6 cellular contexts compared by ENCODE assay signal in the genomic region with DNA sequence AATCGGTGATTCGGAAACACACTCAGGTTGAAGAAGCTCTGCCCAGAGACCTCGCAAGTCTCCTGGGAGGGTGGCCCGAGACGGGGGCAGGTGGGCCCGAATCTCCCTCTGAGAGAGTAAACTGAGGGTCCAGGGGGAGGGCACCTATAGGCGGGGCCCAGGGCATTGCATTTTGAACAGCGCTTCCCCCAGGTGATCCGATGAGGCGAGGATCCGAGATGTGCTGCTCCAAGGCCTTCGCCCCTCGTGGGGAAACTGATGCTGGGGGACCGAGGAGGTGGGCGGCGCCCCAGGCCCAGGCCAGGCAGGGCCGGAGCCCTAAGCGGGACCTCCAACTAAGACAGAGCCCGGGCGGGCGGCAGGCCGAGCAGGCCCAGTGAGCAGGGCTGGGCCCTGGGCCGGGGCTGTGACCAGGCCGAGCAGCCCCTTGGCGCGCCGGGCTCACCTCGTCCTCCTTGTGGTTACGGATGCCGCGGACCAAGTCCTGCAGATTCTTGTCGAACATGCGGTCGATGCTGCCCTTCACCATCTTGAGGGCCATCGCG. TPM values are rescaled to one million over a fixed set of nuclear protein-coding genes. Genes with fewer than 3 reads are reported as not detected.
A peak's percentile ranks its signal among the peaks of the same experiment; 100 is the strongest.
DNase-seq lines count a peak whose midpoint lies in the region; ATAC-seq lines count a peak whose summit lies in the region.

No MANE protein-coding gene starts in this region.

- no peaks in the 10 kb centered on the region for H3K9me3 Mint-ChIP-seq in CD4-positive, CD25-positive, alpha-beta regulatory T cell

- peak overlapping the region; percentile 68 for H3K27ac ChIP-seq in CD4-positive, CD25-positive, alpha-beta regulatory T cell (ENCODE audit: insufficient read depth, low read length, poor library complexity, severe bottlenecking)

- H3K36me3 Mint-ChIP-seq in CD4-positive, CD25-positive, alpha-beta regulatory T cell, result no peaks in the 10 kb centered on the region

- H3K4me3 Mint-ChIP-seq in CD4-positive, CD25-positive, alpha-beta regulatory T cell, result peak overlapping the region in 3 of 4 donors; percentile 82 to 91 (median 87)

- ATAC-seq in CD4-positive, CD25-positive, alpha-beta regulatory T cell (ENCODE audit: low read depth in 2 of 2), result no peak
- ATAC-seq in HG02798 (IDR thresholded peaks at IDR 0.05; ENCODE audit: poor library complexity, unreplicated experiment), result peak; percentile 17

- H3K27me3 Mint-ChIP-seq in CD4-positive, CD25-positive, alpha-beta regulatory T cell, result peaks cover 7% of the 10 kb centered on the region

- H3K4me1 ChIP-seq in CD4-positive, CD25-positive, alpha-beta regulatory T cell (ENCODE audit: control insufficient read depth, insufficient read depth, low read length, poor library complexity, severe bottlenecking), result peaks cover 39% of the 10 kb centered on the region

- no peaks in the 10 kb centered on the region for H3K27me3 ChIP-seq in CD4-positive, CD25-positive, alpha-beta regulatory T cell (ENCODE audit: control insufficient read depth, insufficient read depth, low read length)

- H3K36me3 ChIP-seq in CD4-positive, CD25-positive, alpha-beta regulatory T cell (ENCODE audit: control insufficient read depth, insufficient read depth, low read length), result no peaks in the 10 kb centered on the region

- peak in 1 of 3 donors; percentile 22 for DNase-seq in CD4-positive, CD25-positive, alpha-beta regulatory T cell
- DNase-seq in activated naive CD4-positive, alpha-beta T cell treated with anti-CD3 and anti-CD28 coated beads, Interleukin-2, amount 50 U/mL, for 16 hours, result peak; percentile 25
- DNase-seq in lung microvascular endothelial cell (ENCODE audit: low read depth in 2 of 2), result peak; percentile 26 to 44
- no peak for DNase-seq in inferior parietal cortex (ENCODE audit: extremely low spot score)
- no peak for DNase-seq in germinal center (ENCODE audit: low spot score)

- peaks cover 6 to 45% (median 23%) of the 10 kb centered on the region in 4 donors for H3K4me1 Mint-ChIP-seq in CD4-positive, CD25-positive, alpha-beta regulatory T cell

- H3K9me3 ChIP-seq in CD4-positive, CD25-positive, alpha-beta regulatory T cell (ENCODE audit: control insufficient read depth in 2 of 2, low read length in 2 of 2), result no peaks in the 10 kb centered on the region

- peak overlapping the region in 1 of 3 donors; percentile 87 for H3K27ac Mint-ChIP-seq in CD4-positive, CD25-positive, alpha-beta regulatory T cell

- peak overlapping the region; percentile 53 for H3K4me3 ChIP-seq in CD4-positive, CD25-positive, alpha-beta regulatory T cell (ENCODE audit: low read depth, low read length)

RNA-seq across cellular contexts. Expression of gene AP3D1, which starts 0.5 kb away (rescaled TPM):
- 78.0 TPM for total RNA-seq in CD4-positive, CD25-positive, alpha-beta regulatory T cell
- 10 to 100 TPM; 12.0 to 13.6 (median 12.9) TPM for polyA plus RNA-seq in CD4-positive, CD25-positive, alpha-beta regulatory T cell
- 57.5 and 63.3 TPM in 2 replicates for total RNA-seq in lung microvascular endothelial cell

RNA-seq across cellular contexts. Expression of gene DOT1L, which starts 12.9 kb away (rescaled TPM):
- total RNA-seq in CD4-positive, CD25-positive, alpha-beta regulatory T cell, result 39.3 TPM
- polyA plus RNA-seq in CD4-positive, CD25-positive, alpha-beta regulatory T cell, result under 1 TPM; 0.17 to 0.47 (median 0.28) TPM
- total RNA-seq in lung microvascular endothelial cell, result 2.4 and 3.6 TPM in 2 replicates

RNA-seq across cellular contexts. Expression of gene IZUMO4, which starts 54.2 kb away (rescaled TPM):
- 16.5 TPM for total RNA-seq in CD4-positive, CD25-positive, alpha-beta regulatory T cell
- under 1 TPM; 0.47 to 0.82 (median 0.70) TPM for polyA plus RNA-seq in CD4-positive, CD25-positive, alpha-beta regulatory T cell
- total RNA-seq in lung microvascular endothelial cell, result 0.60 and 0.65 TPM in 2 replicates

RNA-seq across cellular contexts. Expression of gene MOB3A, which starts 54.7 kb away (rescaled TPM):
- total RNA-seq in CD4-positive, CD25-positive, alpha-beta regulatory T cell, result 131 TPM
- 10 to 100 TPM; 73.6 to 91.1 (median 88.0) TPM for polyA plus RNA-seq in CD4-positive, CD25-positive, alpha-beta regulatory T cell
- total RNA-seq in lung microvascular endothelial cell, result 12.6 and 13.1 TPM in 2 replicates

Comparison
In these comparisons a context has a peak if more than half of its experiments do, and no peak if none do; other contexts are left out.
1. DNase-seq: peak in activated naive CD4-positive, alpha-beta T cell treated with anti-CD3 and anti-CD28 coated beads, Interleukin-2, amount 50 U/mL, for 16 hours (single experiment) and lung microvascular endothelial cell (2 of 2); none in inferior parietal cortex (single experiment) and germinal center (single experiment).
2. RNA of gene IZUMO4, which starts 54.2 kb away (total RNA-seq): 16.5 TPM in CD4-positive, CD25-positive, alpha-beta regulatory T cell (single experiment); 0.60 to 0.65 TPM in lung microvascular endothelial cell; every median in the first group is over 10 times any median in the second.